ENCODE assay signal across 1 cellular context in genomic region chr4:3805026-3805425, GRCh38.
TF ChIP-seq lines count a peak whose summit lies in the region.

No MANE protein-coding gene starts in this region.

TF ChIP-seq in K562, 482 proteins besides CTCF, POLR2A, EP300 and RAD21:
- TF ChIP-seq SIRT6 (IDR thresholded peaks at IDR 0.05; ENCODE audit: low read depth, low read length) (no peak), SMARCA5 (IDR thresholded peaks at IDR 0.05) (no peak), TAF9B (IDR thresholded peaks at IDR 0.05; ENCODE audit: partially characterized antibody) (no peak), ELF1 (tag; IDR thresholded peaks at IDR 0.05) (no peak), HMBOX1 (IDR thresholded peaks at IDR 0.05) (no peak), ZNF239 (CRISPR knock-in tag; IDR thresholded peaks at IDR 0.05) (no peak), ZNF785 (CRISPR knock-in tag; IDR thresholded peaks at IDR 0.05) (no peak), FOXK2 (conservative IDR thresholded peaks at IDR 0.05 in 1 of 2, IDR thresholded peaks at IDR 0.05 in 1 of 2; ENCODE audit: low read depth in 2 of 2) (no peak), ZNF518B (CRISPR knock-in tag; IDR thresholded peaks at IDR 0.05) (no peak), ETV6 (IDR thresholded peaks at IDR 0.05; ENCODE audit: borderline replicate concordance in 1 of 2, low read depth in 2 of 2, low read length in 1 of 2) (no peak), ETV6 (CRISPR knock-in tag; IDR thresholded peaks at IDR 0.05; ENCODE audit: borderline replicate concordance) (no peak), NR3C1 (CRISPR knock-in tag; IDR thresholded peaks at IDR 0.05) (no peak), POLR2H (tag; IDR thresholded peaks at IDR 0.05; ENCODE audit: low read depth) (no peak), GABPA (tag; conservative IDR thresholded peaks at IDR 0.05; ENCODE audit: low read depth) (no peak), ZC3H4 (CRISPR knock-in tag; IDR thresholded peaks at IDR 0.05; ENCODE audit: borderline replicate concordance) (no peak), ZNF695 (CRISPR knock-in tag; IDR thresholded peaks at IDR 0.05) (no peak), ZBED1 (IDR thresholded peaks at IDR 0.05) (no peak)
- TF ChIP-seq, protein P1, sequence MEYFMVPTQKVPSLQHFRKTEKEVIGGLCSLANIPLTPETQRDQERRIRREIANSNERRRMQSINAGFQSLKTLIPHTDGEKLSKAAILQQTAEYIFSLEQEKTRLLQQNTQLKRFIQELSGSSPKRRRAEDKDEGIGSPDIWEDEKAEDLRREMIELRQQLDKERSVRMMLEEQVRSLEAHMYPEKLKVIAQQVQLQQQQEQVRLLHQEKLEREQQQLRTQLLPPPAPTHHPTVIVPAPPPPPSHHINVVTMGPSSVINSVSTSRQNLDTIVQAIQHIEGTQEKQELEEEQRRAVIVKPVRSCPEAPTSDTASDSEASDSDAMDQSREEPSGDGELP (CRISPR knock-in tag; IDR thresholded peaks at IDR 0.05; ENCODE audit: borderline replicate concordance): no peak
- TF ChIP-seq, protein P2, sequence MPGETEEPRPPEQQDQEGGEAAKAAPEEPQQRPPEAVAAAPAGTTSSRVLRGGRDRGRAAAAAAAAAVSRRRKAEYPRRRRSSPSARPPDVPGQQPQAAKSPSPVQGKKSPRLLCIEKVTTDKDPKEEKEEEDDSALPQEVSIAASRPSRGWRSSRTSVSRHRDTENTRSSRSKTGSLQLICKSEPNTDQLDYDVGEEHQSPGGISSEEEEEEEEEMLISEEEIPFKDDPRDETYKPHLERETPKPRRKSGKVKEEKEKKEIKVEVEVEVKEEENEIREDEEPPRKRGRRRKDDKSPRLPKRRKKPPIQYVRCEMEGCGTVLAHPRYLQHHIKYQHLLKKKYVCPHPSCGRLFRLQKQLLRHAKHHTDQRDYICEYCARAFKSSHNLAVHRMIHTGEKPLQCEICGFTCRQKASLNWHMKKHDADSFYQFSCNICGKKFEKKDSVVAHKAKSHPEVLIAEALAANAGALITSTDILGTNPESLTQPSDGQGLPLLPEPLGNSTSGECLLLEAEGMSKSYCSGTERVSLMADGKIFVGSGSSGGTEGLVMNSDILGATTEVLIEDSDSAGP (CRISPR knock-in tag; IDR thresholded peaks at IDR 0.05): no peak
